In the genomic region with DNA sequence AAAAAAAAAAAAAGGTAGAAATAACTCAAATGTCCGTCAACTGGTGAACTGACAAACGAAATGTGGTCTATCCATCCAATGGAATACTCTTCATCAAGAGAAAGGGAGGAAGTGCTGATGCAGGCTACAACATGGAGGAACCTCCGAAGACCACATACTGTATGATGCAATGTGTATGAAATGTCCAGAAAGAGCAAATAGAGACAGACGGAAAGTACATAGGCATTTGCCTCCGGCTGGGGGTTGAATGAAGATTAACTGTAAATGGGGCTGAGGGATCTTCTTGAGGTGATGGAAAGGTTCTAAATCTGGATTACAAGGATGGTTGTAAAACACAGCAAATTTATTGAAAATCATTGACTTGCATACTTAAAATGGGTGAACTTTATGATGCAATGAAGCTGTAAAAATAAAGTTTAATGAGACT, we compare ENCODE assay signal across 12 cellular contexts.
DNase-seq lines count a peak whose midpoint lies in the region; ATAC-seq lines count a peak whose summit lies in the region.
"Had no signal": no experiment of that assay in that cellular context is flagged by ENCODE, and none has a peak within 500 bp of the region (broad histone marks: within the 10 kb centered on the region; RNA-seq: fewer than 3 reads in every experiment).

No MANE protein-coding gene starts in this region.

- peaks cover 17% of the 10 kb centered on the region for H3K27me3 ChIP-seq in adipocyte (replicated peaks; ENCODE audit: control insufficient read depth, insufficient read depth, low read length)

- no peaks in the 10 kb centered on the region for H3K36me3 ChIP-seq in adipocyte (ENCODE audit: control insufficient read depth, insufficient read depth, low read length, severe bottlenecking)

- DNase-seq in NCI-H748 (lab: John Stamatoyannopoulos, UW; ENCODE audit: unreplicated experiment), result peak; percentile 22
- DNase-seq in NCI-H748 treated with DMSO at 0.1 percent for 48 hours (lab: John Stamatoyannopoulos, UW), result no peak
- DNase-seq in NAMALWA (ENCODE audit: low spot score), result peak; percentile 6
- DNase-seq in adipocyte (ENCODE audit: low read depth), result peak; percentile 27
- peak; percentile 76 for DNase-seq in iris pigment epithelial cell (ENCODE audit: low read depth)
- DNase-seq in ACHN, result no peak
- no peak for DNase-seq in stimulated activated CD8-positive, alpha-beta memory T cell treated with anti-CD3 and anti-CD28 coated beads, Interleukin-4, amount 100 ng/mL, for 48 hours
- DNase-seq: 8988T; activated CD4-positive, alpha-beta T cell treated with anti-CD3 and anti-CD28 coated beads for 4 hours; activated T-cell treated with anti-CD3 and anti-CD28 coated beads, Interleukin-2, amount 50 U/mL, for 24 hours; Kasumi-1 had no signal

- H3K4me3 ChIP-seq in adipocyte (ENCODE audit: low read length), result no peak overlapping the region

- ATAC-seq in GM19452 (IDR thresholded peaks at IDR 0.05; ENCODE audit: unreplicated experiment), result no peak

- H3K9ac ChIP-seq in adipocyte (ENCODE audit: low read length), result no peak overlapping the region

- in situ Hi-C loops in ACHN (cut with HindIII; ENCODE audit: low pct_ligation_motif_present, low pct_unique_long_range_greater_than_20kb, low sequenced_read_pairs), result no loop called here

- no peaks in the 10 kb centered on the region for H3K9me3 ChIP-seq in adipocyte (ENCODE audit: control insufficient read depth, low read length)

- H3K4me1 ChIP-seq in adipocyte (ENCODE audit: control insufficient read depth, insufficient read depth, low read length), result peaks cover 19% of the 10 kb centered on the region

Comparison
In these comparisons a context has a peak if more than half of its experiments do, and no peak if none do; other contexts are left out.
1. DNase-seq: peak in NCI-H748 (single experiment), NAMALWA (single experiment), adipocyte (single experiment) and iris pigment epithelial cell (single experiment); none in NCI-H748 treated with DMSO at 0.1 percent for 48 hours (single experiment), ACHN (single experiment) and stimulated activated CD8-positive, alpha-beta memory T cell treated with anti-CD3 and anti-CD28 coated beads, Interleukin-4, amount 100 ng/mL, for 48 hours (single experiment).